ENCODE assay signal across 8 cellular contexts in genomic region chr20:53949319-53949839, GRCh38.
DNase-seq lines count a peak whose midpoint lies in the region; ATAC-seq and TF ChIP-seq lines count a peak whose summit lies in the region.

No MANE protein-coding gene starts in this region.

- TF ChIP-seq CTCF in Calu3 (IDR thresholded peaks at IDR 0.05; ENCODE audit: unreplicated experiment) (no peak), epithelial cell of esophagus (IDR thresholded peaks at IDR 0.05; ENCODE audit: insufficient read depth, low read depth, low read length, missing control alignments) (no peak)

- no TSS peak for BruUV-seq in Calu3 (replicated peaks; lab: Mats Ljungman, UMichigan)

- peaks cover 25% of the 10 kb centered on the region for H3K4me1 Mint-ChIP-seq in Calu3 (ENCODE audit: low read depth, unreplicated experiment)
- peaks cover 29% of the 10 kb centered on the region for H3K4me1 Mint-ChIP-seq in activated CD4-positive, alpha-beta memory T cell treated with anti-CD3 and anti-CD28 coated beads for 36 hours (ENCODE audit: low read depth)

- intact Hi-C loops in Calu3 (cut with micrococcal nuclease; ENCODE audit: unreplicated experiment), result loop anchor here (10.0 kb wide), 1 partner anchor 615 kb away; no protein-coding TSS in a partner anchor
- intact Hi-C loops in activated CD4-positive, alpha-beta memory T cell treated with anti-CD3 and anti-CD28 coated beads for 36 hours (cut with micrococcal nuclease), result loop anchor here (1.0 to 10.0 kb wide), 5 partner anchors 33 to 735 kb away; no protein-coding TSS in a partner anchor

- H3K36me3 ChIP-seq in MG63 (no peaks in the 10 kb centered on the region), skeletal muscle satellite cell (ENCODE audit: insufficient read depth, low read length) (no peaks in the 10 kb centered on the region)

- no peak overlapping the region for H3K27ac Mint-ChIP-seq in Calu3 (ENCODE audit: unreplicated experiment)
- H3K27ac Mint-ChIP-seq in activated CD4-positive, alpha-beta memory T cell treated with anti-CD3 and anti-CD28 coated beads for 36 hours, result peak overlapping the region; percentile 87

- H3K4me3 ChIP-seq in MG63 (no peak overlapping the region), epithelial cell of esophagus (ENCODE audit: low read length) (no peak overlapping the region), skeletal muscle satellite cell (ENCODE audit: low read length) (no peak overlapping the region)

- POLR2A ChIA-PET in activated CD4-positive, alpha-beta memory T cell treated with anti-CD3 and anti-CD28 coated beads for 36 hours (lab: Charles Lee), result interaction anchor here (1.0 kb wide), 1 partner anchor 803 kb away, joined by 3 read pairs; no protein-coding TSS in a partner anchor

- H3K4me3 Mint-ChIP-seq in Calu3 (ENCODE audit: low read depth, unreplicated experiment), result no peak overlapping the region
- peak overlapping the region; percentile 66 for H3K4me3 Mint-ChIP-seq in activated CD4-positive, alpha-beta memory T cell treated with anti-CD3 and anti-CD28 coated beads for 36 hours

- H3K9me3 ChIP-seq in MG63 (peaks cover 16% of the 10 kb centered on the region), skeletal muscle satellite cell (replicated peaks; ENCODE audit: low read length) (no peaks in the 10 kb centered on the region)

- H3K9ac ChIP-seq in skeletal muscle satellite cell (ENCODE audit: low read depth, low read length), result peak overlapping the region; percentile 58

- peaks cover 6% of the 10 kb centered on the region for H3K9me3 Mint-ChIP-seq in Calu3 (ENCODE audit: low read depth, unreplicated experiment)
- H3K9me3 Mint-ChIP-seq in activated CD4-positive, alpha-beta memory T cell treated with anti-CD3 and anti-CD28 coated beads for 36 hours, result peaks cover 10% of the 10 kb centered on the region

- no peaks in the 10 kb centered on the region for H3K27me3 Mint-ChIP-seq in Calu3 (ENCODE audit: unreplicated experiment)
- no peaks in the 10 kb centered on the region for H3K27me3 Mint-ChIP-seq in activated CD4-positive, alpha-beta memory T cell treated with anti-CD3 and anti-CD28 coated beads for 36 hours

- no peaks in the 10 kb centered on the region for H3K27me3 ChIP-seq in MG63
- no peaks in the 10 kb centered on the region for H3K27me3 ChIP-seq in skeletal muscle satellite cell (ENCODE audit: control insufficient read depth, insufficient read depth, low read length)

- peaks cover 19% of the 10 kb centered on the region for H3K4me1 ChIP-seq in skeletal muscle satellite cell (ENCODE audit: control insufficient read depth, insufficient read depth, low read length)

- DNase-seq in Calu3, result peak; percentile 61
- peak; percentile 92 for DNase-seq in MG63
- DNase-seq in activated CD4-positive, alpha-beta memory T cell treated with anti-CD3 and anti-CD28 coated beads for 36 hours, result peak; percentile 90
- DNase-seq in epithelial cell of esophagus (ENCODE audit: low read depth), result peak; percentile 95
- no peak for DNase-seq in D341Med (ENCODE audit: low spot score)
- DNase-seq in NCI-H1694 (lab: John Stamatoyannopoulos, UW), result no peak

- peak; percentile 84 for ATAC-seq in GM21825 (IDR thresholded peaks at IDR 0.05; ENCODE audit: unreplicated experiment)

- CTCF ChIA-PET in Calu3 (lab: Charles Lee), result interaction anchor here (0.5 to 1.3 kb wide), 2 partner anchors 10 to 240 kb away, joined by 3 to 8 read pairs; no protein-coding TSS in a partner anchor
- CTCF ChIA-PET in activated CD4-positive, alpha-beta memory T cell treated with anti-CD3 and anti-CD28 coated beads for 36 hours (lab: Charles Lee), result interaction anchor here (0.9 to 2.2 kb wide), 6 partner anchors 8 to 370 kb away, joined by 3 to 6 read pairs (median 4); no protein-coding TSS in a partner anchor

- H3K36me3 Mint-ChIP-seq in Calu3 (ENCODE audit: insufficient read depth, unreplicated experiment), result no peaks in the 10 kb centered on the region
- H3K36me3 Mint-ChIP-seq in activated CD4-positive, alpha-beta memory T cell treated with anti-CD3 and anti-CD28 coated beads for 36 hours, result peaks cover 2% of the 10 kb centered on the region

- H3K4me2 ChIP-seq in skeletal muscle satellite cell (ENCODE audit: low read length), result peak overlapping the region; percentile 47

Comparison
In these comparisons a context has a peak if more than half of its experiments do, and no peak if none do; other contexts are left out.
1. DNase-seq: peak in Calu3 (single experiment), MG63 (single experiment), activated CD4-positive, alpha-beta memory T cell treated with anti-CD3 and anti-CD28 coated beads for 36 hours (single experiment) and epithelial cell of esophagus (single experiment); none in D341Med (single experiment) and NCI-H1694 (single experiment).